In genomic region chr17:73819440-73820395, GRCh38 we compare ENCODE assay signal across 1 cellular context.
TF ChIP-seq lines count a peak whose summit lies in the region.

No MANE protein-coding gene starts in this region.

TF ChIP-seq in H1, 55 proteins besides CTCF, POLR2A, EP300 and RAD21:
- TF ChIP-seq ATF2 (IDR thresholded peaks at IDR 0.05; ENCODE audit: low read length) (no peak), RFX5 (IDR thresholded peaks at IDR 0.05; ENCODE audit: borderline replicate concordance, low read depth, low read length) (no peak), CREB1 (IDR thresholded peaks at IDR 0.05) (no peak), BACH1 (IDR thresholded peaks at IDR 0.05; ENCODE audit: low read length) (no peak), TBP (IDR thresholded peaks at IDR 0.05; ENCODE audit: low read depth, low read length) (no peak), POU5F1 (IDR thresholded peaks at IDR 0.05; ENCODE audit: low read depth, low read length) (no peak), SAP30 (IDR thresholded peaks at IDR 0.05; ENCODE audit: insufficient read depth, insufficient replicate concordance, low read length) (no peak), CBX5 (IDR thresholded peaks at IDR 0.05; ENCODE audit: low read depth, low read length) (no peak), SIRT6 (IDR thresholded peaks at IDR 0.05; ENCODE audit: low read length) (no peak), ASH2L (IDR thresholded peaks at IDR 0.05; ENCODE audit: low read length) (no peak), SIN3A (conservative IDR thresholded peaks at IDR 0.05 in 1 of 2, IDR thresholded peaks at IDR 0.05 in 1 of 2; ENCODE audit: low read depth in 1 of 2, low read length in 2 of 2) (no peak), EGR1 (IDR thresholded peaks at IDR 0.05; ENCODE audit: borderline replicate concordance, low read depth, low read length) (no peak), CBX8 (IDR thresholded peaks at IDR 0.05; ENCODE audit: borderline replicate concordance, low read depth, low read length) (no peak), RXRA (IDR thresholded peaks at IDR 0.05; ENCODE audit: insufficient read depth, low read depth, low read length) (no peak), SRF (IDR thresholded peaks at IDR 0.05; ENCODE audit: low read depth, low read length) (no peak), SP2 (IDR thresholded peaks at IDR 0.05; ENCODE audit: low read length) (no peak), RBBP5 (IDR thresholded peaks at IDR 0.05; ENCODE audit: borderline replicate concordance, low read depth, low read length) (no peak)
